In genomic region chr15:68578175-68578959, GRCh38 we compare ENCODE assay signal across 8 cellular contexts. TPM values are rescaled to one million over a fixed set of nuclear protein-coding genes. Genes with fewer than 3 reads are reported as not detected.
DNase-seq lines count a peak whose midpoint lies in the region; ATAC-seq, FAIRE-seq and TF ChIP-seq lines count a peak whose summit lies in the region.

No MANE protein-coding gene starts in this region.

- WGBS in H1 (ENCODE audit: extremely low coverage in 1 of 2, insufficient coverage in 1 of 2, insufficient read length in 1 of 2, insufficient replicate concordance in 2 of 2, low coverage in 1 of 2, low lambda C conversion rate in 2 of 2, missing lambda C conversion rate in 1 of 2), 2 experiments, result 3% methylated on average over 44 of the region's 78 CpGs; no CpG with 5 or more reads in 1 of the 2 experiments
- 0 to 1% methylated on average over 70 to 76 of the region's 78 CpGs for WGBS in lower leg skin, 2 donors

- H3K79me1 ChIP-seq in H1 (ENCODE audit: low read depth, low read length), result no peaks in the 10 kb centered on the region; the same call in 1 of the 2 replicates

- H3K27ac ChIP-seq in H1 (ENCODE audit: low read depth, low read length), result no peak overlapping the region

- no peak overlapping the region for H2AK5ac ChIP-seq in H1 (ENCODE audit: low read depth, low read length)

- H3K4ac ChIP-seq in H1 (replicated peaks; ENCODE audit: insufficient read length, low read depth, low read length), result no peak overlapping the region

- peak overlapping the region; percentile 93 for H2AFZ ChIP-seq in H1 (ENCODE audit: low read length)

- H2BK15ac ChIP-seq in H1 (ENCODE audit: low read length), result peak overlapping the region; percentile 19; the same call in 1 of the 2 replicates

- peak overlapping the region; percentile 23 for H3K27ac Mint-ChIP-seq in stimulated activated effector memory CD8-positive, alpha-beta T cell treated with anti-CD3 and anti-CD28 coated beads, Interleukin-12 subunit alpha, Interleukin-12 subunit beta, amount 100 ng/mL, for 72 hours

- peak overlapping the region; percentile 64 for H3K4me3 Mint-ChIP-seq in stimulated activated effector memory CD8-positive, alpha-beta T cell treated with anti-CD3 and anti-CD28 coated beads, Interleukin-12 subunit alpha, Interleukin-12 subunit beta, amount 100 ng/mL, for 72 hours

- H2BK120ac ChIP-seq in H1 (replicated peaks; ENCODE audit: low read depth, low read length), result peak overlapping the region; percentile 5

- peak overlapping the region; percentile 95 to 99 for H3K4me2 ChIP-seq in H1 (ENCODE audit: insufficient read depth in 1 of 2, low read depth in 2 of 2, low read length in 2 of 2)

- no peak overlapping the region for H3K23ac ChIP-seq in H1 (ENCODE audit: insufficient read length)

- peak overlapping the region; percentile 37 to 81 (median 66) for H3K4me3 ChIP-seq in H1 (ENCODE audit: extremely low read depth in 1 of 4, insufficient read depth in 2 of 4, low read depth in 3 of 4, low read length in 4 of 4)
- H3K4me3 ChIP-seq in lower leg skin (ENCODE audit: low read depth, poor library complexity, severe bottlenecking), result peak overlapping the region; percentile 32

- no peak for TF ChIP-seq EP300 in H1 (IDR thresholded peaks at IDR 0.05; ENCODE audit: borderline replicate concordance in 1 of 2, low read depth in 2 of 2, low read length in 2 of 2)

- H2BK5ac ChIP-seq in H1 (ENCODE audit: low read depth, low read length), result no peak overlapping the region; the same call in 1 of the 2 replicates

- intact Hi-C loops in lower leg skin (cut with DNase I; ENCODE audit: low total_unique reads), result no loop called here

- DNase-seq in D341Med (ENCODE audit: low spot score), result peak; percentile 80
- peak; percentile 60 for DNase-seq in LHCN-M2 (ENCODE audit: low read depth)
- peak; percentile 7 to 9 for DNase-seq in activated CD4-positive, alpha-beta T cell treated with anti-CD3 and anti-CD28 coated beads for 4 hours
- DNase-seq in H1 (ENCODE audit: low read depth in 1 of 2, low spot score in 2 of 2), result peak in 1 of 2 experiments; percentile 77
- peak; percentile 51 to 96 for DNase-seq in lower leg skin (ENCODE audit: low spot score in 2 of 2)
- peak; percentile 10 to 58 for DNase-seq in stimulated activated effector memory CD8-positive, alpha-beta T cell treated with anti-CD3 and anti-CD28 coated beads, Interleukin-12 subunit alpha, Interleukin-12 subunit beta, amount 100 ng/mL, for 72 hours (ENCODE audit: low spot score in 2 of 2)
- no peak for DNase-seq in DMS114 treated with DMSO at 0.1 percent for 48 hours (lab: John Stamatoyannopoulos, UW; ENCODE audit: unreplicated experiment)

- no peak overlapping the region for H3K56ac ChIP-seq in H1 (replicated peaks; ENCODE audit: insufficient read length, low read depth, low read length)

- no peak overlapping the region; a peak in 1 of 7 replicates for H3K9ac ChIP-seq in H1 (replicated peaks in 1 of 4; ENCODE audit: extremely low read depth in 1 of 4, low read depth in 3 of 4, low read length in 3 of 4)

- peaks cover 14% of the 10 kb centered on the region for H3K23me2 ChIP-seq in H1 (ENCODE audit: low read depth, low read length)

- peak in 1 of 2 experiments; percentile 39; a peak in 2 of 4 replicates for TF ChIP-seq RAD21 in H1 (IDR thresholded peaks at IDR 0.05 in 1 of 2, conservative IDR thresholded peaks at IDR 0.05 in 1 of 2; ENCODE audit: low read depth in 2 of 2, low read length in 2 of 2)

- TF ChIP-seq CTCF in H1 (IDR thresholded peaks at IDR 0.05; ENCODE audit: control extremely low read depth in 1 of 3, insufficient read depth in 1 of 3, low read depth in 1 of 3, low read length in 3 of 3) (peak in 1 of 3 experiments; percentile 30; a peak in 2 of 4 replicates), lower leg skin (IDR thresholded peaks at IDR 0.05) (no peak)

- FAIRE-seq in H1 (lab: Jason Lieb, UNC), result no peak

- peak; percentile 53 for ATAC-seq in stimulated activated effector memory CD8-positive, alpha-beta T cell treated with anti-CD3 and anti-CD28 coated beads, Interleukin-12 subunit alpha, Interleukin-12 subunit beta, amount 100 ng/mL, for 72 hours
- ATAC-seq in HG03354 (IDR thresholded peaks at IDR 0.05; ENCODE audit: poor library complexity, severe bottlenecking, unreplicated experiment), result no peak

- no peak overlapping the region for H3K14ac ChIP-seq in H1 (ENCODE audit: insufficient read length)

- peak overlapping the region; percentile 78; the same call in 1 of the 2 replicates for H2BK12ac ChIP-seq in H1 (ENCODE audit: low read depth, low read length)

- peaks cover 0 to 31% (median 25%) of the 10 kb centered on the region in 4 experiments; a peak in 6 of 7 replicates for H3K27me3 ChIP-seq in H1 (replicated peaks in 1 of 4; ENCODE audit: control insufficient read depth in 3 of 4, extremely low read depth in 1 of 4, insufficient read depth in 3 of 4, low read length in 3 of 4)

- H3K9me3 Mint-ChIP-seq in stimulated activated effector memory CD8-positive, alpha-beta T cell treated with anti-CD3 and anti-CD28 coated beads, Interleukin-12 subunit alpha, Interleukin-12 subunit beta, amount 100 ng/mL, for 72 hours, result no peaks in the 10 kb centered on the region

- peaks cover 3 to 31% (median 21%) of the 10 kb centered on the region in 4 experiments for H3K4me1 ChIP-seq in H1 (replicated peaks in 1 of 4; ENCODE audit: control insufficient read depth in 3 of 4, insufficient read depth in 4 of 4, low read length in 3 of 4)

- no peak overlapping the region for H4K5ac ChIP-seq in H1 (ENCODE audit: insufficient read length, low read depth, low read length)

- peaks cover 5% of the 10 kb centered on the region for H3K36me3 Mint-ChIP-seq in stimulated activated effector memory CD8-positive, alpha-beta T cell treated with anti-CD3 and anti-CD28 coated beads, Interleukin-12 subunit alpha, Interleukin-12 subunit beta, amount 100 ng/mL, for 72 hours

- no peaks in the 10 kb centered on the region for H3K36me3 ChIP-seq in H1 (ENCODE audit: control insufficient read depth in 2 of 4, insufficient read depth in 4 of 4, low read length in 3 of 4)

- H3K9me3 ChIP-seq in H1 (ENCODE audit: insufficient read depth in 2 of 2, low read depth in 1 of 2, low read length in 1 of 2), result no peaks in the 10 kb centered on the region

- peak overlapping the region; percentile 4 for H4K8ac ChIP-seq in H1 (ENCODE audit: extremely low read depth, insufficient read depth, low read length)

- CTCF ChIA-PET in H1 (lab: Charles Lee; ENCODE audit: partially characterized antibody), result interaction anchor here (0.7 to 1.1 kb wide), 4 partner anchors 18 to 97 kb away, joined by 3 to 7 read pairs (median 3); no protein-coding TSS in a partner anchor

- POLR2A ChIA-PET in H1 (lab: Charles Lee; ENCODE audit: partially characterized antibody), result interaction anchor here (1.6 to 2.8 kb wide), 2 partner anchors 12 to 95 kb away, joined by 4 to 9 read pairs; no protein-coding TSS in a partner anchor

- no peak for TF ChIP-seq POLR2A in H1 (IDR thresholded peaks at IDR 0.05; ENCODE audit: control extremely low read depth in 1 of 2, low read depth in 2 of 2, low read length in 2 of 2)
- no peak for TF ChIP-seq POLR2A in lower leg skin (IDR thresholded peaks at IDR 0.05)

- H4K20me1 ChIP-seq in H1 (replicated peaks in 1 of 2; ENCODE audit: control insufficient read depth in 1 of 2, insufficient read depth in 2 of 2, low read length in 2 of 2), result no peaks in the 10 kb centered on the region

- peak overlapping the region; percentile 1 for H3K18ac ChIP-seq in H1 (ENCODE audit: extremely low read depth, low read length)

- no peaks in the 10 kb centered on the region for H3K79me2 ChIP-seq in H1 (ENCODE audit: control insufficient read depth in 1 of 2, insufficient read depth in 2 of 2, low read length in 2 of 2)

- peaks cover 14% of the 10 kb centered on the region for H3K4me1 Mint-ChIP-seq in stimulated activated effector memory CD8-positive, alpha-beta T cell treated with anti-CD3 and anti-CD28 coated beads, Interleukin-12 subunit alpha, Interleukin-12 subunit beta, amount 100 ng/mL, for 72 hours

- H2BK20ac ChIP-seq in H1 (ENCODE audit: low read length), result no peak overlapping the region

- H4K91ac ChIP-seq in H1 (replicated peaks; ENCODE audit: insufficient read length, low read length), result no peak overlapping the region

TF ChIP-seq in H1, 55 proteins besides CTCF, POLR2A, EP300 and RAD21 (continues in another document):
- TF ChIP-seq PHF8 (conservative IDR thresholded peaks at IDR 0.05; ENCODE audit: low read depth, low read length) (peak; percentile 32; the same call in 1 of the 2 replicates), RBBP5 (IDR thresholded peaks at IDR 0.05; ENCODE audit: borderline replicate concordance, low read depth, low read length) (peak; percentile 92), HDAC2 (IDR thresholded peaks at IDR 0.05; ENCODE audit: borderline replicate concordance in 1 of 2, low read depth in 2 of 2, low read length in 2 of 2) (peak in 1 of 2 experiments; percentile 42; a peak in 2 of 4 replicates), SP1 (IDR thresholded peaks at IDR 0.05; ENCODE audit: low read depth, low read length) (no peak), RXRA (IDR thresholded peaks at IDR 0.05; ENCODE audit: insufficient read depth, low read depth, low read length) (no peak), YY1 (IDR thresholded peaks at IDR 0.05; ENCODE audit: low read depth, low read length) (0 out of 2 replicates have a peak, but pooled peaks have one; percentile 27)
- TF ChIP-seq, protein P1, sequence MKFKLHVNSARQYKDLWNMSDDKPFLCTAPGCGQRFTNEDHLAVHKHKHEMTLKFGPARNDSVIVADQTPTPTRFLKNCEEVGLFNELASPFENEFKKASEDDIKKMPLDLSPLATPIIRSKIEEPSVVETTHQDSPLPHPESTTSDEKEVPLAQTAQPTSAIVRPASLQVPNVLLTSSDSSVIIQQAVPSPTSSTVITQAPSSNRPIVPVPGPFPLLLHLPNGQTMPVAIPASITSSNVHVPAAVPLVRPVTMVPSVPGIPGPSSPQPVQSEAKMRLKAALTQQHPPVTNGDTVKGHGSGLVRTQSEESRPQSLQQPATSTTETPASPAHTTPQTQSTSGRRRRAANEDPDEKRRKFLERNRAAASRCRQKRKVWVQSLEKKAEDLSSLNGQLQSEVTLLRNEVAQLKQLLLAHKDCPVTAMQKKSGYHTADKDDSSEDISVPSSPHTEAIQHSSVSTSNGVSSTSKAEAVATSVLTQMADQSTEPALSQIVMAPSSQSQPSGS (IDR thresholded peaks at IDR 0.05; ENCODE audit: low read length), result no peak

RNA-seq across cellular contexts. Expression of gene CORO2B, which starts 0.4 kb away (rescaled TPM):
- total RNA-seq in LHCN-M2 (2014; rRNA removed) (18.3 and 20.3 TPM in 2 replicates), lower leg skin (1 to 10 TPM in 3 of 4 donors, under 1 TPM in 1; 0.80 to 4.5 (median 2.3) TPM)
- polyA plus RNA-seq in LHCN-M2 (2012), result 7.8 TPM
- total RNA-seq in H1 (2021; fragmentation: NEBNext Ultra II Directional; extraction: Animal tissue kit (Norgen Biotek cat#: 25700)), result 3.4 and 4.7 TPM in 2 replicates
- polyA plus RNA-seq in H1 (2011; rRNA removed), result 6.1 and 6.7 TPM in 2 replicates
- polyA plus RNA-seq in H1 (2011; cell fraction: cytosol; rRNA removed), result 3.5 TPM
- polyA plus RNA-seq in H1 (2011; cell fraction: nucleus; rRNA removed), result 5.4 TPM
- 3.8 to 5.5 TPM (median 4.8 TPM) in 4 replicates for polyA plus RNA-seq in H1 (2012, experiment 1 of 2)
- 3.7 TPM for polyA plus RNA-seq in H1 (2012, experiment 2 of 2)
- polyA plus RNA-seq in H1 (2013, experiment 1 of 2), result 2.4 TPM
- 2.2 TPM for polyA plus RNA-seq in H1 (2013, experiment 2 of 2)
- polyA minus RNA-seq in H1 (2011; rRNA and poly(A)+ RNA removed), result 4.0 TPM in 2 replicates
- 2.9 TPM for polyA minus RNA-seq in H1 (2011; cell fraction: cytosol; rRNA and poly(A)+ RNA removed)
- 2.2 TPM for polyA minus RNA-seq in H1 (2011; cell fraction: nucleus; rRNA and poly(A)+ RNA removed)
